Comparison of ENCODE assay signal across 2 cellular contexts in genomic region chr14:64318695-64319094, GRCh38. TPM values are rescaled to one million over a fixed set of nuclear protein-coding genes. Genes with fewer than 3 reads are reported as not detected.
"Had no signal": no experiment of that assay in that cellular context is flagged by ENCODE, and none has a peak within 500 bp of the region (broad histone marks: within the 10 kb centered on the region; RNA-seq: fewer than 3 reads in every experiment).

No MANE protein-coding gene starts in this region.

RNA-seq across cellular contexts. Expression of gene ESR2, which starts 24.5 kb away (rescaled TPM):
- total RNA-seq: HT-29, HT1080 had no signal
